Comparison of ENCODE assay signal across 19 cellular contexts in genomic region chr2:133173224-133173623, GRCh38.
DNase-seq lines count a peak whose midpoint lies in the region; ATAC-seq, FAIRE-seq and TF ChIP-seq lines count a peak whose summit lies in the region.
"Had no signal": no experiment of that assay in that cellular context is flagged by ENCODE, and none has a peak within 500 bp of the region (broad histone marks: within the 10 kb centered on the region; RNA-seq: fewer than 3 reads in every experiment).

No MANE protein-coding gene starts in this region.

- H3K9me2 ChIP-seq in neural cell (ENCODE audit: insufficient read depth, low read length): no peaks in the 10 kb centered on the region

- peaks cover 41 to 72% of the 10 kb centered on the region in 2 experiments for H3K79me1 ChIP-seq in IMR-90 (ENCODE audit: low read depth in 1 of 2, low read length in 2 of 2)

- 0 out of 2 replicates have a peak overlapping the region, but pooled peaks have one; percentile 45 for H4K91ac ChIP-seq in IMR-90 (ENCODE audit: insufficient read depth, low read depth, low read length)

- BruUV-seq in IMR-90 (replicated peaks; lab: Mats Ljungman, UMichigan) (no TSS peak), endothelial cell of umbilical vein (replicated peaks; lab: Mats Ljungman, UMichigan) (no TSS peak)

- H3K9me1 ChIP-seq in IMR-90 (ENCODE audit: insufficient read depth, low read length) (peaks cover 15% of the 10 kb centered on the region), endothelial cell of umbilical vein (replicated peaks; ENCODE audit: control insufficient read depth, extremely low read depth, insufficient read depth, low read length) (no peaks in the 10 kb centered on the region)

- H3K79me2 ChIP-seq in endothelial cell of umbilical vein (ENCODE audit: control insufficient read depth, insufficient read depth, low read length) (no peaks in the 10 kb centered on the region), neural cell (replicated peaks; ENCODE audit: insufficient read depth, low read length) (no peaks in the 10 kb centered on the region)

- DNase-seq in A549 (ENCODE audit: low read depth in 1 of 2, low spot score in 1 of 2) (no peak), IMR-90 (no peak), endothelial cell of umbilical vein (ENCODE audit: low read depth, low spot score) (no peak), breast epithelium (ENCODE audit: low spot score in 2 of 2) (no peak)
- no peak for DNase-seq in stimulated activated CD4-positive, alpha-beta T cell treated with anti-CD3 and anti-CD28 coated beads, Interleukin-1b, Interleukin-23, amount 100 ng/mL, for 48 hours
- DNase-seq: 8988T; ACHN; BE2C; C1 segment of cervical spinal cord; Caco-2; CD4-positive, CD25-positive, alpha-beta regulatory T cell; DMS153; DMS79; GF-D8; GM23248 had no signal

- no peak overlapping the region for H2AK9ac ChIP-seq in IMR-90 (replicated peaks; ENCODE audit: low read depth, low read length, poor library complexity)

- H4K8ac ChIP-seq in IMR-90 (ENCODE audit: low read depth in 2 of 2, low read length in 2 of 2): peak overlapping the region in 1 of 2 experiments; percentile 47; a peak in 1 of 4 replicates

- no peak overlapping the region for H3K9ac ChIP-seq in IMR-90 (ENCODE audit: low read depth, low read length)
- no peak overlapping the region for H3K9ac ChIP-seq in endothelial cell of umbilical vein (replicated peaks; ENCODE audit: extremely low read depth, insufficient read depth, low read length)
- H3K9ac ChIP-seq in neural cell (ENCODE audit: low read length): no peak overlapping the region
- H3K9ac ChIP-seq: GM23248 had no signal

- CTCF ChIA-PET in A549 (lab: Yijun Ruan, JAX): interaction anchor here (1.1 to 3.0 kb wide), 4 partner anchors 387 to 671 kb away, joined by 3 to 10 read pairs (median 4); no protein-coding TSS in a partner anchor
- CTCF ChIA-PET in IMR-90 (lab: Yijun Ruan, JAX): interaction anchor here (1.1 kb wide), 1 partner anchor 388 kb away, joined by 3 read pairs; no protein-coding TSS in a partner anchor
- CTCF ChIA-PET in endothelial cell of umbilical vein (lab: Charles Lee): interaction anchor here (1.0 to 8.6 kb wide), 6 partner anchors 388 to 671 kb away, joined by 3 to 221 read pairs (median 32); no protein-coding TSS in a partner anchor

- 0 out of 2 replicates have a peak overlapping the region, but pooled peaks have one; percentile 26 for H2BK120ac ChIP-seq in IMR-90 (ENCODE audit: low read depth, low read length)

- TF ChIP-seq EP300 in A549 (IDR thresholded peaks at IDR 0.05) (no peak), neural cell (conservative IDR thresholded peaks at IDR 0.05; ENCODE audit: poor library complexity, severe bottlenecking) (no peak)

- H3K9me3 ChIP-seq in A549 (no peaks in the 10 kb centered on the region), IMR-90 (ENCODE audit: control insufficient read depth, insufficient read depth, low read length) (no peaks in the 10 kb centered on the region), endothelial cell of umbilical vein (replicated peaks; ENCODE audit: control insufficient read depth, insufficient read depth, low read length) (no peaks in the 10 kb centered on the region), neural cell (ENCODE audit: low read length) (no peaks in the 10 kb centered on the region), breast epithelium (no peaks in the 10 kb centered on the region)
- H3K9me3 ChIP-seq: BE2C, Caco-2, HAP-1 had no signal

- no peak overlapping the region for H3K18ac ChIP-seq in IMR-90 (ENCODE audit: low read depth, low read length)

- TF ChIP-seq RAD21 in A549 (conservative IDR thresholded peaks at IDR 0.05 in 1 of 2, IDR thresholded peaks at IDR 0.05 in 1 of 2) (peak; percentile 20 to 38; a peak in 2 of 5 replicates), IMR-90 (IDR thresholded peaks at IDR 0.05; ENCODE audit: low read length) (peak; percentile 23; the same call in 1 of the 2 replicates), neural cell (conservative IDR thresholded peaks at IDR 0.05) (peak; percentile 43)

- H3K23ac ChIP-seq in IMR-90 (ENCODE audit: low read depth, low read length): 0 out of 2 replicates have a peak overlapping the region, but pooled peaks have one; percentile 49

- FAIRE-seq in A549 (lab: Jason Lieb, UNC) (no peak), endothelial cell of umbilical vein (lab: Jason Lieb, UNC) (peak; percentile 64)
- FAIRE-seq: K562 had no signal

- peak overlapping the region; percentile 32; the same call in 1 of the 2 replicates for H3K14ac ChIP-seq in IMR-90 (replicated peaks; ENCODE audit: low read depth, low read length)

- no peak overlapping the region for H2AK5ac ChIP-seq in IMR-90 (ENCODE audit: low read depth, low read length)

- H2BK5ac ChIP-seq in IMR-90 (ENCODE audit: low read depth, low read length, poor library complexity, severe bottlenecking): no peak overlapping the region

- H3K4me2 ChIP-seq in A549: no peak overlapping the region
- no peak overlapping the region for H3K4me2 ChIP-seq in IMR-90 (ENCODE audit: low read depth, low read length)
- no peak overlapping the region for H3K4me2 ChIP-seq in endothelial cell of umbilical vein (ENCODE audit: insufficient read depth, low read length)
- no peak overlapping the region for H3K4me2 ChIP-seq in neural cell (ENCODE audit: low read length)

- TF ChIP-seq POLR2A in A549 (IDR thresholded peaks at IDR 0.05; ENCODE audit: low read length) (no peak), IMR-90 (IDR thresholded peaks at IDR 0.05; ENCODE audit: low read depth, low read length) (no peak), endothelial cell of umbilical vein (IDR thresholded peaks at IDR 0.05; ENCODE audit: low read depth, low read length) (no peak), breast epithelium (IDR thresholded peaks at IDR 0.05) (no peak)

- H3K56ac ChIP-seq in IMR-90 (ENCODE audit: extremely low read depth, insufficient read depth, low read length): no peak overlapping the region

- no peaks in the 10 kb centered on the region for H3K36me3 ChIP-seq in IMR-90 (ENCODE audit: control insufficient read depth, insufficient read depth, low read length)
- H3K36me3 ChIP-seq in endothelial cell of umbilical vein (ENCODE audit: control insufficient read depth in 2 of 2, extremely low read depth in 1 of 2, insufficient read depth in 2 of 2, low read length in 2 of 2): no peaks in the 10 kb centered on the region
- no peaks in the 10 kb centered on the region for H3K36me3 ChIP-seq in neural cell (ENCODE audit: insufficient read depth, low read length)
- H3K36me3 ChIP-seq in breast epithelium: no peaks in the 10 kb centered on the region
- H3K36me3 ChIP-seq: BE2C, HAP-1 had no signal

- H3K4ac ChIP-seq in IMR-90 (ENCODE audit: low read depth, low read length): peak overlapping the region; percentile 56; the same call in 1 of the 2 replicates

- H3K27me3 ChIP-seq in IMR-90 (ENCODE audit: control insufficient read depth, insufficient read depth, low read length) (no peaks in the 10 kb centered on the region), endothelial cell of umbilical vein (ENCODE audit: control insufficient read depth in 2 of 2, insufficient read depth in 2 of 2, low read length in 2 of 2) (peaks cover 2% of the 10 kb centered on the region in 2 experiments), neural cell (ENCODE audit: insufficient read depth, low read depth, low read length) (no peaks in the 10 kb centered on the region), breast epithelium (no peaks in the 10 kb centered on the region)
- H3K27me3 ChIP-seq: BE2C had no signal

- H2BK15ac ChIP-seq in IMR-90 (ENCODE audit: low read depth, low read length): no peak overlapping the region

- H3F3A ChIP-seq in neural cell (ENCODE audit: insufficient read depth, low read length, poor library complexity, severe bottlenecking): no peaks in the 10 kb centered on the region

- in situ Hi-C loops in IMR-90 (cut with MboI; ENCODE audit: low sequenced_read_pairs): loop anchor here (5.0 to 10.0 kb wide), 2 partner anchors 392 to 626 kb away; partner anchors contain the start of gene NCKAP5

- ATAC-seq in A549: no peak
- ATAC-seq in IMR-90 (ENCODE audit: low read depth): no peak
- no peak for ATAC-seq in HG03442 (IDR thresholded peaks at IDR 0.05; ENCODE audit: unreplicated experiment)
- ATAC-seq: K562 had no signal

- H2BK20ac ChIP-seq in IMR-90 (ENCODE audit: low read depth, low read length): peak overlapping the region; percentile 52; the same call in 1 of the 2 replicates

- dilution Hi-C loops in IMR-90 (cut with HindIII; ENCODE audit: low sequenced_read_pairs, unreplicated experiment): no loop called here
- dilution Hi-C loops in endothelial cell of umbilical vein (cut with MboI; ENCODE audit: extremely low pct_ligation_motif_present, low sequenced_read_pairs): no loop called here

- H4K20me1 ChIP-seq in IMR-90 (ENCODE audit: insufficient read depth, low read length) (no peaks in the 10 kb centered on the region; the same call in 1 of the 2 replicates), endothelial cell of umbilical vein (replicated peaks; ENCODE audit: control insufficient read depth, extremely low read depth, insufficient read depth, low read length) (no peaks in the 10 kb centered on the region), neural cell (ENCODE audit: insufficient read depth) (no peaks in the 10 kb centered on the region)

- peaks cover 17% of the 10 kb centered on the region for H3K4me1 ChIP-seq in A549
- H3K4me1 ChIP-seq in IMR-90 (ENCODE audit: control insufficient read depth, insufficient read depth, low read length): peaks cover 15% of the 10 kb centered on the region
- H3K4me1 ChIP-seq in endothelial cell of umbilical vein (ENCODE audit: control insufficient read depth, extremely low read depth, insufficient read depth, low read length): no peaks in the 10 kb centered on the region
- H3K4me1 ChIP-seq in breast epithelium: no peaks in the 10 kb centered on the region
- H3K4me1 ChIP-seq: BE2C, HAP-1 had no signal

- POLR2A ChIA-PET in A549 (lab: Yijun Ruan, JAX): interaction anchor here (0.5 kb wide), 1 partner anchor 1135 kb away, joined by 3 read pairs; no protein-coding TSS in a partner anchor
- POLR2A ChIA-PET in IMR-90 (lab: Charles Lee; ENCODE audit: unreplicated experiment): no interaction called here
- POLR2A ChIA-PET in endothelial cell of umbilical vein (lab: Charles Lee): no interaction called here

- H2AFZ ChIP-seq in IMR-90 (replicated peaks; ENCODE audit: low read length, poor library complexity) (no peak overlapping the region), endothelial cell of umbilical vein (ENCODE audit: low read depth, low read length) (no peak overlapping the region), neural cell (ENCODE audit: low read depth, low read length) (no peak overlapping the region)
- H2AFZ ChIP-seq: GM23248 had no signal

- peak overlapping the region; percentile 12; the same call in 1 of the 2 replicates for H4K5ac ChIP-seq in IMR-90 (ENCODE audit: low read depth, low read length)

- H3K27ac ChIP-seq in A549 (peak overlapping the region in 1 of 2 experiments; percentile 38; a peak in 1 of 6 replicates), IMR-90 (ENCODE audit: insufficient read depth, low read length) (no peak overlapping the region), endothelial cell of umbilical vein (ENCODE audit: insufficient read depth, low read depth, low read length) (no peak overlapping the region), neural cell (ENCODE audit: low read length) (no peak overlapping the region), breast epithelium (no peak overlapping the region)
- H3K27ac ChIP-seq: GM23248 had no signal

- TF ChIP-seq CTCF in A549 (IDR thresholded peaks at IDR 0.05): no peak
- 0 out of 2 replicates have a peak, but pooled peaks have one; percentile 25 for TF ChIP-seq CTCF in IMR-90 (conservative IDR thresholded peaks at IDR 0.05; ENCODE audit: low read depth, low read length)
- TF ChIP-seq CTCF in endothelial cell of umbilical vein (IDR thresholded peaks at IDR 0.05; ENCODE audit: extremely low read depth in 1 of 2, insufficient read depth in 1 of 2, low read depth in 1 of 2, low read length in 2 of 2): no peak
- TF ChIP-seq CTCF in neural cell (IDR thresholded peaks at IDR 0.05; ENCODE audit: poor library complexity, severe bottlenecking): peak; percentile 26
- no peak for TF ChIP-seq CTCF in breast epithelium (IDR thresholded peaks at IDR 0.05)

- no peak overlapping the region for H3K4me3 ChIP-seq in A549
- no peak overlapping the region for H3K4me3 ChIP-seq in IMR-90 (ENCODE audit: insufficient read depth, low read depth, low read length)
- no peak overlapping the region for H3K4me3 ChIP-seq in endothelial cell of umbilical vein (replicated peaks in 1 of 3; ENCODE audit: insufficient read depth in 1 of 3, low read depth in 1 of 3, low read length in 3 of 3)
- H3K4me3 ChIP-seq in neural cell (ENCODE audit: low read length): no peak overlapping the region
- H3K4me3 ChIP-seq in breast epithelium: no peak overlapping the region
- H3K4me3 ChIP-seq: GM23248, HAP-1, K562 had no signal

- intact Hi-C loops in IMR-90 (cut with micrococcal nuclease) (loop anchor here (5.0 to 10.0 kb wide), 4 partner anchors 89 to 738 kb away; no protein-coding TSS in a partner anchor), endothelial cell of umbilical vein (cut with micrococcal nuclease) (loop anchor here (10.0 kb wide), 1 partner anchor 222 kb away; no protein-coding TSS in a partner anchor), breast epithelium (cut with DNase I; ENCODE audit: low total_unique reads) (no loop called here)

Comparison
In these comparisons a context has a peak if more than half of its experiments do, and no peak if none do; other contexts are left out.
1. CTCF ChIP-seq: peak in IMR-90 (single experiment) and neural cell (single experiment); none in A549 (single experiment), endothelial cell of umbilical vein (0 of 2) and breast epithelium (0 of 3).